ENCODE assay signal across 8 cellular contexts in genomic region chr15:63506537-63507035, GRCh38. TPM values are rescaled to one million over a fixed set of nuclear protein-coding genes. Genes with fewer than 3 reads are reported as not detected.
A peak's percentile ranks its signal among the peaks of the same experiment; 100 is the strongest.
DNase-seq lines count a peak whose midpoint lies in the region; ATAC-seq and TF ChIP-seq lines count a peak whose summit lies in the region.

No MANE protein-coding gene starts in this region.

- H3K4me1 ChIP-seq in ACC112 (ENCODE audit: control insufficient read depth, insufficient read depth, low read length, unreplicated experiment), result peaks cover 66% of the 10 kb centered on the region
- H3K4me1 ChIP-seq in lung (ENCODE audit: control insufficient read depth in 2 of 2, insufficient read depth in 2 of 2, low read length in 2 of 2), result peaks cover 9 to 29% of the 10 kb centered on the region in 2 donors

- WGBS in lung, 2 donors, result 61 to 73% methylated on average over 8 of the region's 8 CpGs

- peaks cover 79% of the 10 kb centered on the region for H3K4me1 Mint-ChIP-seq in activated CD8-positive, alpha-beta T cell treated with anti-CD3 and anti-CD28 coated beads, Interleukin-2, amount 10 ng/mL, durations not matched to agents 7 days and 5 days (ENCODE audit: low read depth)

- H3K4me3 ChIP-seq in ACC112 (ENCODE audit: low read depth, low read length), result peak overlapping the region; percentile 90
- H3K4me3 ChIP-seq in HFF-Myc (replicated peaks; ENCODE audit: low read depth, low read length), result peak overlapping the region; percentile 87
- peak overlapping the region; percentile 16 for H3K4me3 ChIP-seq in lung

- H3K27ac ChIP-seq in ACC112 (ENCODE audit: low read depth, low read length) (no peak overlapping the region), lung (ENCODE audit: low read depth in 1 of 2, low read length in 1 of 2) (no peak overlapping the region), substantia nigra (ENCODE audit: low read depth, low read length, poor library complexity, severe bottlenecking) (no peak overlapping the region)

- H2AFZ ChIP-seq in ACC112 (ENCODE audit: low read length, unreplicated experiment), result no peak overlapping the region

- H3K9me3 Mint-ChIP-seq in activated CD8-positive, alpha-beta T cell treated with anti-CD3 and anti-CD28 coated beads, Interleukin-2, amount 10 ng/mL, durations not matched to agents 7 days and 5 days (ENCODE audit: insufficient read depth), result no peaks in the 10 kb centered on the region

- peak overlapping the region; percentile 84 for H3K27ac Mint-ChIP-seq in activated CD8-positive, alpha-beta T cell treated with anti-CD3 and anti-CD28 coated beads, Interleukin-2, amount 10 ng/mL, durations not matched to agents 7 days and 5 days

- TF ChIP-seq CTCF in HFF-Myc (IDR thresholded peaks at IDR 0.05; ENCODE audit: low read depth, low read length, missing control alignments) (no peak), lung (IDR thresholded peaks at IDR 0.05; ENCODE audit: control extremely low read depth, extremely low read depth) (no peak)

- no peaks in the 10 kb centered on the region for H3K9me3 ChIP-seq in lung (ENCODE audit: control insufficient read depth in 2 of 2, insufficient read depth in 1 of 2, low read length in 1 of 2)

- POLR2A ChIA-PET in activated CD8-positive, alpha-beta T cell treated with anti-CD3 and anti-CD28 coated beads, Interleukin-2, amount 10 ng/mL, durations not matched to agents 7 days and 5 days (lab: Charles Lee), result interaction anchor here (1.6 to 5.0 kb wide), 4 partner anchors 10 to 31 kb away, joined by 3 to 36 read pairs (median 22); no protein-coding TSS in a partner anchor

- H3K27me3 Mint-ChIP-seq in activated CD8-positive, alpha-beta T cell treated with anti-CD3 and anti-CD28 coated beads, Interleukin-2, amount 10 ng/mL, durations not matched to agents 7 days and 5 days (ENCODE audit: low read depth), result no peaks in the 10 kb centered on the region

- no peaks in the 10 kb centered on the region for H3K27me3 ChIP-seq in ACC112 (ENCODE audit: insufficient read depth, low read length)
- no peaks in the 10 kb centered on the region for H3K27me3 ChIP-seq in lung (ENCODE audit: control insufficient read depth, insufficient read depth)

- ATAC-seq in activated CD8-positive, alpha-beta T cell treated with anti-CD3 and anti-CD28 coated beads, Interleukin-2, amount 10 ng/mL, durations not matched to agents 7 days and 5 days, result no peak
- ATAC-seq in lung (ENCODE audit: insufficient read depth, low FRiP score), result no peak
- no peak for ATAC-seq in GM18520 (IDR thresholded peaks at IDR 0.05; ENCODE audit: unreplicated experiment)

- H3K36me3 Mint-ChIP-seq in activated CD8-positive, alpha-beta T cell treated with anti-CD3 and anti-CD28 coated beads, Interleukin-2, amount 10 ng/mL, durations not matched to agents 7 days and 5 days (ENCODE audit: low read depth), result peaks cover 13% of the 10 kb centered on the region

- H3K4me3 Mint-ChIP-seq in activated CD8-positive, alpha-beta T cell treated with anti-CD3 and anti-CD28 coated beads, Interleukin-2, amount 10 ng/mL, durations not matched to agents 7 days and 5 days, result peak overlapping the region; percentile 89

- peaks cover 61% of the 10 kb centered on the region for H3K79me2 ChIP-seq in ACC112 (ENCODE audit: control insufficient read depth, insufficient read depth, low read length, unreplicated experiment)

- H3K36me3 ChIP-seq in ACC112 (ENCODE audit: insufficient read depth, low read length) (no peaks in the 10 kb centered on the region), lung (ENCODE audit: control insufficient read depth in 2 of 2, insufficient read depth in 2 of 2, low read length in 2 of 2) (no peaks in the 10 kb centered on the region)

- intact Hi-C loops in head of caudate nucleus (cut with DNase I), result no loop called here

- DNase-seq in HFF-Myc (ENCODE audit: extremely low read depth, low read depth) (no peak), lung (ENCODE audit: low spot score) (no peak), substantia nigra (lab: John Stamatoyannopoulos, UW) (no peak), head of caudate nucleus (no peak)
- no peak for DNase-seq in activated CD8-positive, alpha-beta T cell treated with anti-CD3 and anti-CD28 coated beads, Interleukin-2, amount 10 ng/mL, durations not matched to agents 7 days and 5 days
- no peak for DNase-seq in activated CD4-positive, CD25-positive, alpha-beta regulatory T cell (lab: John Stamatoyannopoulos, UW)

- CTCF ChIA-PET in activated CD8-positive, alpha-beta T cell treated with anti-CD3 and anti-CD28 coated beads, Interleukin-2, amount 10 ng/mL, durations not matched to agents 7 days and 5 days (lab: Charles Lee), result interaction anchor here (1.2 to 8.4 kb wide), 14 partner anchors 11 to 561 kb away, joined by 3 to 172 read pairs (median 12); no protein-coding TSS in a partner anchor

RNA-seq across cellular contexts. Expression of gene USP3, which starts 2.2 kb away (rescaled TPM):
- 10 to 100 TPM; 48.3 to 49.1 TPM for total RNA-seq in activated CD8-positive, alpha-beta T cell treated with anti-CD3 and anti-CD28 coated beads, Interleukin-2, amount 10 ng/mL, durations not matched to agents 7 days and 5 days
- total RNA-seq in lung, result 10 to 100 TPM; 70.1 to 95.5 TPM
- 10 to 100 TPM; 29.1 to 29.8 TPM for polyA plus RNA-seq in lung

Comparison
In these comparisons a context has a peak if more than half of its experiments do, and no peak if none do; other contexts are left out.
1. H3K4me3 ChIP-seq: peak in every context shown above with its lines; median percentile 90 in ACC112; 87 in HFF-Myc; 16 in lung.